8 cellular contexts compared by ENCODE assay signal in the genomic region with DNA sequence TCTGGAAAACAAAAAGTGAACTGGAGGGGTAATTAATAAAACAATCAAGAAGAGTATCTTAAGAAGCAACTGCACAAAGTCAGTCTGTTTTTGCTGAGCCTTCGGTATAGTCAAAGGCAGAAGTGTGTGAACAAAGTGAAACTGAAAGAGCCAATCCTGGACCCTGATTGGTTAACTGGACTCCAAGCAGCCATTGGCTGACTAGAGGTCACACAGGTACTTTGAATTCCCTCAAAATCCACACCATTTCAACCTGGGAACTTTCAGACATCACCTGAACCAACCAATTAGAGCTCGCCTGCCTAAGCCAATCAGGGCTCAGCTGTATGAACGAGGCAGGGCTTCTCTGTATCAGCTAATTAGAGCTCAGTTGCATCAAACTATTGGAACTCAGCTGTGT.
A peak's percentile ranks its signal among the peaks of the same experiment; 100 is the strongest.
DNase-seq lines count a peak whose midpoint lies in the region; ATAC-seq and TF ChIP-seq lines count a peak whose summit lies in the region.

No MANE protein-coding gene starts in this region.

- peaks cover 6% of the 10 kb centered on the region for H3K4me1 Mint-ChIP-seq in activated CD4-positive, alpha-beta memory T cell treated with anti-CD3 and anti-CD28 coated beads for 36 hours (ENCODE audit: low read depth)

- no peak for TF ChIP-seq POLR2A in GM18505 (IDR thresholded peaks at IDR 0.05; ENCODE audit: borderline replicate concordance, extremely low read depth, insufficient read depth, insufficient read length)

- H3K27ac Mint-ChIP-seq in activated CD4-positive, alpha-beta memory T cell treated with anti-CD3 and anti-CD28 coated beads for 36 hours, result no peak overlapping the region

- peaks cover 6% of the 10 kb centered on the region for H3K9me3 Mint-ChIP-seq in activated CD4-positive, alpha-beta memory T cell treated with anti-CD3 and anti-CD28 coated beads for 36 hours

- DNase-seq in COLO829 (ENCODE audit: low spot score) (peak; percentile 78), HCEC 1CT (peak; percentile 32), RPMI8226 (peak; percentile 61), inferior parietal cortex (ENCODE audit: extremely low spot score) (peak; percentile 46)
- no peak for DNase-seq in activated CD4-positive, alpha-beta memory T cell treated with anti-CD3 and anti-CD28 coated beads for 36 hours
- no peak for DNase-seq in activated CD4-positive, alpha-beta T cell treated with anti-CD3 and anti-CD28 coated beads, Interleukin-2, amount 50 U/mL, for 1 hour

- CTCF ChIA-PET in activated CD4-positive, alpha-beta memory T cell treated with anti-CD3 and anti-CD28 coated beads for 36 hours (lab: Charles Lee), result no interaction called here

- no peaks in the 10 kb centered on the region for H3K36me3 Mint-ChIP-seq in activated CD4-positive, alpha-beta memory T cell treated with anti-CD3 and anti-CD28 coated beads for 36 hours

- POLR2A ChIA-PET in activated CD4-positive, alpha-beta memory T cell treated with anti-CD3 and anti-CD28 coated beads for 36 hours (lab: Charles Lee), result no interaction called here

- H3K4me3 Mint-ChIP-seq in activated CD4-positive, alpha-beta memory T cell treated with anti-CD3 and anti-CD28 coated beads for 36 hours, result no peak overlapping the region

- H3K27me3 Mint-ChIP-seq in activated CD4-positive, alpha-beta memory T cell treated with anti-CD3 and anti-CD28 coated beads for 36 hours, result no peaks in the 10 kb centered on the region

- no peak for ATAC-seq in esophagus mucosa
- no peak for ATAC-seq in GM18505 (IDR thresholded peaks at IDR 0.05; ENCODE audit: unreplicated experiment)

- intact Hi-C loops in activated CD4-positive, alpha-beta memory T cell treated with anti-CD3 and anti-CD28 coated beads for 36 hours (cut with micrococcal nuclease), result no loop called here

Comparison
In these comparisons a context has a peak if more than half of its experiments do, and no peak if none do; other contexts are left out.
1. DNase-seq: peak in COLO829 (single experiment), HCEC 1CT (single experiment), RPMI8226 (single experiment) and inferior parietal cortex (single experiment); none in activated CD4-positive, alpha-beta memory T cell treated with anti-CD3 and anti-CD28 coated beads for 36 hours (single experiment) and activated CD4-positive, alpha-beta T cell treated with anti-CD3 and anti-CD28 coated beads, Interleukin-2, amount 50 U/mL, for 1 hour (single experiment).